1 cellular context compared by ENCODE assay signal in the genomic region with DNA sequence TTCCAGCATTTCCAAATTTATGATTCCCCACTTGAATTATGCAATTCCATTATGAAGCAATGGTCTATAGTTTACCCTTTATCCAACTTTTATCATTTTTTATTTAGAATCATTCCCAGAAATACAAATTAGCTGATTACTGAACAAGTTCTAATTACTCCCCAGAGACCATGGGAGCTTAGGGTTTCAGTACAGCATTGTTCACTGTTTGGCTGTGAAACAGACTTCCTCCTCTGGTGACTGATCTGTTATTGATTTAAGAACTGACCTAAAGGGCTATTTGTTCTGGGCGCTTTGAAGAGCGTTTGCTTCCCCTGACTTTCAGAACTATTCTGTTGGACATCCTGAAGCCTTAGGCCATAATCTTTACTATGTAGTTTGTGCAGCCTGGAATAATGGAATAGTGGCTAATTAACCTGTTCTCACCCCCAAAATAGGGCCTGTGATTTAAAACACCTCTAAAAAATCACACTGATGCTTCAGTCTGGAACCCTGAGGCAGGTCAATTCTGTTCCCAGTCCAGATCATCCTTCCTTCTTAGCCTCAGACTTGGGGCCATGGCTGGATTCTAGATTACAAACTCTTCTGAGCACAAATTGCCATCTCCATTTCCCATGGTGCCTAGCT.
TF ChIP-seq lines count a peak whose summit lies in the region.

No MANE protein-coding gene starts in this region.

TF ChIP-seq in endothelial cell of umbilical vein, 7 proteins besides CTCF, POLR2A, EP300 and RAD21:
- TF ChIP-seq MYC (IDR thresholded peaks at IDR 0.05; ENCODE audit: low read depth, low read length) (no peak), POLR2AphosphoS5 (IDR thresholded peaks at IDR 0.05; ENCODE audit: insufficient read depth, low read depth, low read length) (no peak), FOS (IDR thresholded peaks at IDR 0.05; ENCODE audit: borderline replicate concordance, insufficient read depth, low read length) (no peak), GATA2 (IDR thresholded peaks at IDR 0.05; ENCODE audit: insufficient read depth, insufficient read length, low read depth, low read length) (no peak), JUN (IDR thresholded peaks at IDR 0.05; ENCODE audit: borderline replicate concordance, insufficient read depth, insufficient read length, low read depth) (no peak), EZH2 (IDR thresholded peaks at IDR 0.05; ENCODE audit: borderline replicate concordance, low read depth, low read length, severe bottlenecking) (no peak)
- TF ChIP-seq, protein P1, sequence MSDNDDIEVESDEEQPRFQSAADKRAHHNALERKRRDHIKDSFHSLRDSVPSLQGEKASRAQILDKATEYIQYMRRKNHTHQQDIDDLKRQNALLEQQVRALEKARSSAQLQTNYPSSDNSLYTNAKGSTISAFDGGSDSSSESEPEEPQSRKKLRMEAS (IDR thresholded peaks at IDR 0.05; ENCODE audit: insufficient read depth, insufficient read length): no peak
